Comparison of ENCODE assay signal across 10 cellular contexts in the genomic region with DNA sequence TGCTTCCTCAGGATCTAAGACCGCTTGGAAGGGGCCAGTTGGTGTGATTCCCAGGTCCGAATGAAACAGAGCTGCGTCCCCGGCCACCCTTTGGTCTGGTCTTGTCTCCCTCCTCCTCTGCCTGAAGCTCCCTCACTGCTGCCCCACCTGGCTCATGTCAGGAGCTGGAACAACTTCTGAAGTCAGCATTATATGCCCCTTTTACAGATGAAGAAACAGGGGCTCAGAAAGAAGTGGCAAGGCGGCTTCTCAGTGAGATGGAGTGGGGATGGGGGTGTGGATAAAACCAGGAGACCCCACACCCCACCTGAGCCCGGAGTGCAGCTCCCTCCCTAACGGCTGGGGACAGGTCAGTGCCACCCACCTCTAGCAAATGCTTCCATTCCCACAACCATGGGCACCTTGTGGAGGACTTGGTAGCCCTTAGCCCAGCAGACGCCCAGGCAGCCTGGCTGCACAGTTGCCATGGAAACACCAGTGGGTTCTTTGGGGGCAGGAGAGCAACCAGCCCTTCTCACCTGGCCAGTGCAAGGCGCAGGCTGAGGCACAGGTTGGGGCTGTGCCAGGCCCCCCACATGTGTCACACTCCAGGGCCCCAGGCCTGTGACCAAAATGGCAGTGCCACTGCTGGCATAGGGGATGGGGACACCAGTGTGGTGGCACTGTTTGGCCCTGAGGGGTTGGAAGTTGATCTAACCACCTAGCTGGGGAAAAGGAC. TPM values are rescaled to one million over a fixed set of nuclear protein-coding genes. Genes with fewer than 3 reads are reported as not detected.
DNase-seq lines count a peak whose midpoint lies in the region; ATAC-seq and TF ChIP-seq lines count a peak whose summit lies in the region.
"Had no signal": no experiment of that assay in that cellular context is flagged by ENCODE, and none has a peak within 500 bp of the region (broad histone marks: within the 10 kb centered on the region; RNA-seq: fewer than 3 reads in every experiment).

No MANE protein-coding gene starts in this region.

- H3K4me3 ChIP-seq in tibial artery, result no peak overlapping the region

- H3K27me3 Mint-ChIP-seq in activated T-cell treated with anti-CD3 and anti-CD28 coated beads, Interleukin-2, amount 50 U/mL, for 4 hours (ENCODE audit: low read depth), result no peaks in the 10 kb centered on the region

- peak overlapping the region; percentile 5 for H3K4me3 Mint-ChIP-seq in activated T-cell treated with anti-CD3 and anti-CD28 coated beads, Interleukin-2, amount 50 U/mL, for 4 hours

- intact Hi-C loops in tibial artery (cut with DNase I; ENCODE audit: low total_unique reads), result no loop called here

- no peak for ATAC-seq in activated T-cell treated with anti-CD3 and anti-CD28 coated beads, Interleukin-2, amount 50 U/mL, for 4 hours

- no peaks in the 10 kb centered on the region for H3K9me3 Mint-ChIP-seq in activated T-cell treated with anti-CD3 and anti-CD28 coated beads, Interleukin-2, amount 50 U/mL, for 4 hours

- DNase-seq in activated T-cell treated with anti-CD3 and anti-CD28 coated beads, Interleukin-2, amount 50 U/mL, for 4 hours, result no peak
- no peak for DNase-seq in activated T-cell treated with anti-CD3 and anti-CD28 coated beads for 4 hours
- DNase-seq in tibial artery, result peak in 1 of 2 donors; percentile 75
- DNase-seq in A172 (ENCODE audit: low spot score), result no peak
- no peak for DNase-seq in cortex of kidney (lab: John Stamatoyannopoulos, UW)
- no peak for DNase-seq in NCI-H446 treated with DMSO at 0.1 percent for 48 hours (lab: John Stamatoyannopoulos, UW)
- DNase-seq: occipital lobe had no signal

- H3K36me3 Mint-ChIP-seq in activated T-cell treated with anti-CD3 and anti-CD28 coated beads, Interleukin-2, amount 50 U/mL, for 4 hours (ENCODE audit: insufficient read depth), result peaks cover 3% of the 10 kb centered on the region

- H3K4me1 Mint-ChIP-seq in activated T-cell treated with anti-CD3 and anti-CD28 coated beads, Interleukin-2, amount 50 U/mL, for 4 hours (ENCODE audit: low read depth), result peaks cover 63% of the 10 kb centered on the region

- H3K4me1 ChIP-seq in tibial artery, result peaks cover 12 to 98% (median 96%) of the 10 kb centered on the region in 4 donors

- H3K36me3 ChIP-seq in tibial artery, result peaks cover 0 to 4% (median 0%) of the 10 kb centered on the region in 3 donors

- H3K27ac ChIP-seq in angular gyrus (ENCODE audit: low read depth, low read length) (peak overlapping the region; percentile 37), layer of hippocampus (ENCODE audit: low read depth, low read length) (peak overlapping the region; percentile 42), tibial artery (peak overlapping the region; percentile 94 to 95)
- H3K27ac ChIP-seq: KMS-11 had no signal

- H3K27me3 ChIP-seq in layer of hippocampus (ENCODE audit: control insufficient read depth, insufficient read depth, low read length), result no peaks in the 10 kb centered on the region
- H3K27me3 ChIP-seq in tibial artery, result no peaks in the 10 kb centered on the region

- H3K9me3 ChIP-seq in tibial artery, result no peaks in the 10 kb centered on the region

- TF ChIP-seq CTCF in tibial artery (IDR thresholded peaks at IDR 0.05), result no peak

RNA-seq across cellular contexts. Expression of a gene that starts 31.9 kb away (rescaled TPM):
- total RNA-seq in activated T-cell treated with anti-CD3 and anti-CD28 coated beads, Interleukin-2, amount 50 U/mL, for 4 hours, result 100 to 1,000 TPM; 121 to 168 (median 149) TPM
- 65.8 and 66.3 TPM in 2 replicates for total RNA-seq in A172 (2014; rRNA removed; shearing (Covaris generic))

Comparison
In these comparisons a context has a peak if more than half of its experiments do, and no peak if none do; other contexts are left out.
1. H3K27ac ChIP-seq: peak in every context shown above with its lines; median percentile 94 in tibial artery; 42 in layer of hippocampus; 37 in angular gyrus.